In genomic region chr1:231019711-231020110, GRCh38 we compare ENCODE assay signal across 1 cellular context.
TF ChIP-seq lines count a peak whose summit lies in the region.

No MANE protein-coding gene starts in this region.

TF ChIP-seq in H1, 55 proteins besides CTCF, POLR2A, EP300 and RAD21:
- TF ChIP-seq SAP30 (IDR thresholded peaks at IDR 0.05; ENCODE audit: insufficient read depth, insufficient replicate concordance, low read length) (no peak), SIRT6 (IDR thresholded peaks at IDR 0.05; ENCODE audit: low read length) (no peak), SP1 (IDR thresholded peaks at IDR 0.05; ENCODE audit: low read depth, low read length) (no peak), ASH2L (IDR thresholded peaks at IDR 0.05; ENCODE audit: low read length) (no peak), RBBP5 (IDR thresholded peaks at IDR 0.05; ENCODE audit: borderline replicate concordance, low read depth, low read length) (no peak), NRF1 (IDR thresholded peaks at IDR 0.05; ENCODE audit: low read depth, low read length) (no peak), TEAD4 (IDR thresholded peaks at IDR 0.05; ENCODE audit: low read depth, low read length) (no peak)
- TF ChIP-seq, protein P1, sequence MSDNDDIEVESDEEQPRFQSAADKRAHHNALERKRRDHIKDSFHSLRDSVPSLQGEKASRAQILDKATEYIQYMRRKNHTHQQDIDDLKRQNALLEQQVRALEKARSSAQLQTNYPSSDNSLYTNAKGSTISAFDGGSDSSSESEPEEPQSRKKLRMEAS (IDR thresholded peaks at IDR 0.05): no peak
